Comparison of ENCODE assay signal across 1 cellular context in genomic region chr20:5657873-5658200, GRCh38.
TF ChIP-seq lines count a peak whose summit lies in the region.

No MANE protein-coding gene starts in this region.

TF ChIP-seq in SK-N-SH treated with all-trans-retinoic acid at 6 μM for 48 hours, 23 proteins besides CTCF, POLR2A, EP300 and RAD21 (continued from another document):
- no peak for TF ChIP-seq TSHZ2 (CRISPR knock-in tag; IDR thresholded peaks at IDR 0.05)
- TF ChIP-seq ARNTL (CRISPR knock-in tag; IDR thresholded peaks at IDR 0.05; ENCODE audit: borderline replicate concordance, low read depth): no peak
- TF ChIP-seq ZFP30 (CRISPR knock-in tag; IDR thresholded peaks at IDR 0.05): no peak
- TF ChIP-seq ZNF565 (CRISPR knock-in tag; conservative IDR thresholded peaks at IDR 0.05; ENCODE audit: low read depth): no peak
- TF ChIP-seq CSDC2 (CRISPR knock-in tag; IDR thresholded peaks at IDR 0.05): no peak
- TF ChIP-seq GLIS3 (CRISPR knock-in tag; IDR thresholded peaks at IDR 0.05): no peak
- TF ChIP-seq BACH2 (CRISPR knock-in tag; IDR thresholded peaks at IDR 0.05; ENCODE audit: borderline replicate concordance): no peak
- no peak for TF ChIP-seq CSRNP3 (CRISPR knock-in tag; IDR thresholded peaks at IDR 0.05)
- no peak for TF ChIP-seq TCF4 (CRISPR knock-in tag; IDR thresholded peaks at IDR 0.05; ENCODE audit: borderline replicate concordance)
- no peak for TF ChIP-seq POU6F1 (CRISPR knock-in tag; IDR thresholded peaks at IDR 0.05; ENCODE audit: borderline replicate concordance, low read depth)
- TF ChIP-seq PATZ1 (CRISPR knock-in tag; IDR thresholded peaks at IDR 0.05; ENCODE audit: borderline replicate concordance): no peak
